ENCODE assay signal across 2 cellular contexts in the genomic region with DNA sequence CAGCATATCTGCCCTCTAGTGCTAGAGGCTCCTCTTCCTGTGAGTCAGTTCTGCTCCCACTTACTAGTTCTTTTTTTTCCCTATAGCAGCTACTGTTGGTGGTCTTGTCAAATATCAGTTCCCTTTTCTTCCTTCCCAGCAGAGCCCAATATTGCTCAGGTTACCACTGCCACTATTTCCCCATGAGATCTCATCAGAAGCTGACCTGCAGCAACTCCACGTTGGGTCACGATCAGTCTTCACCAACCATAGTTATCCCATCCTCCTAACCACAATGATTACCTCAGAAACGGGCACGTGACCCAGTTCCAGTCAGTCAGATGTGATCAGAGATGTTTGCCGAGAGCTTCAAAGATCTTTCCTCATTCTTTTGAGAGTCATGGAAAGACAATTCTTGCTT.
A peak's percentile ranks its signal among the peaks of the same experiment; 100 is the strongest.
TF ChIP-seq lines count a peak whose summit lies in the region.

No MANE protein-coding gene starts in this region.

TF ChIP-seq in GM12878, 131 proteins besides CTCF, POLR2A, EP300 and RAD21:
- peak; percentile 49; the same call in 1 of the 2 replicates for TF ChIP-seq SPI1 (IDR thresholded peaks at IDR 0.05; ENCODE audit: borderline replicate concordance, insufficient read depth, low read depth, low read length)
- no peak for TF ChIP-seq REST (IDR thresholded peaks at IDR 0.05; ENCODE audit: low read depth, low read length)
- peak; percentile 31 for TF ChIP-seq USF1 (IDR thresholded peaks at IDR 0.05; ENCODE audit: borderline replicate concordance, extremely low read length, insufficient read depth, low read depth, low read length)
- TF ChIP-seq BCL3 (IDR thresholded peaks at IDR 0.05; ENCODE audit: borderline replicate concordance, insufficient read depth, low read depth, low read length, poor library complexity, severe bottlenecking): no peak
- TF ChIP-seq SUPT20H (IDR thresholded peaks at IDR 0.05; ENCODE audit: borderline replicate concordance, control insufficient read depth, low read depth, low read length): no peak
- 0 out of 2 replicates have a peak, but pooled peaks have one; percentile 29 for TF ChIP-seq RAD51 (IDR thresholded peaks at IDR 0.05)
- no peak for TF ChIP-seq SMAD1 (IDR thresholded peaks at IDR 0.05; ENCODE audit: low read depth, partially characterized antibody)
- TF ChIP-seq SMC3 (IDR thresholded peaks at IDR 0.05; ENCODE audit: borderline replicate concordance, low read length): no peak
- TF ChIP-seq BHLHE40 (IDR thresholded peaks at IDR 0.05; ENCODE audit: borderline replicate concordance in 1 of 2, low read depth in 2 of 2, low read length in 1 of 2): peak in 1 of 2 experiments; percentile 52; a peak in 2 of 4 replicates
- peak; percentile 26; the same call in 1 of the 2 replicates for TF ChIP-seq RUNX3 (IDR thresholded peaks at IDR 0.05; ENCODE audit: low read length)
- TF ChIP-seq, protein P1, sequence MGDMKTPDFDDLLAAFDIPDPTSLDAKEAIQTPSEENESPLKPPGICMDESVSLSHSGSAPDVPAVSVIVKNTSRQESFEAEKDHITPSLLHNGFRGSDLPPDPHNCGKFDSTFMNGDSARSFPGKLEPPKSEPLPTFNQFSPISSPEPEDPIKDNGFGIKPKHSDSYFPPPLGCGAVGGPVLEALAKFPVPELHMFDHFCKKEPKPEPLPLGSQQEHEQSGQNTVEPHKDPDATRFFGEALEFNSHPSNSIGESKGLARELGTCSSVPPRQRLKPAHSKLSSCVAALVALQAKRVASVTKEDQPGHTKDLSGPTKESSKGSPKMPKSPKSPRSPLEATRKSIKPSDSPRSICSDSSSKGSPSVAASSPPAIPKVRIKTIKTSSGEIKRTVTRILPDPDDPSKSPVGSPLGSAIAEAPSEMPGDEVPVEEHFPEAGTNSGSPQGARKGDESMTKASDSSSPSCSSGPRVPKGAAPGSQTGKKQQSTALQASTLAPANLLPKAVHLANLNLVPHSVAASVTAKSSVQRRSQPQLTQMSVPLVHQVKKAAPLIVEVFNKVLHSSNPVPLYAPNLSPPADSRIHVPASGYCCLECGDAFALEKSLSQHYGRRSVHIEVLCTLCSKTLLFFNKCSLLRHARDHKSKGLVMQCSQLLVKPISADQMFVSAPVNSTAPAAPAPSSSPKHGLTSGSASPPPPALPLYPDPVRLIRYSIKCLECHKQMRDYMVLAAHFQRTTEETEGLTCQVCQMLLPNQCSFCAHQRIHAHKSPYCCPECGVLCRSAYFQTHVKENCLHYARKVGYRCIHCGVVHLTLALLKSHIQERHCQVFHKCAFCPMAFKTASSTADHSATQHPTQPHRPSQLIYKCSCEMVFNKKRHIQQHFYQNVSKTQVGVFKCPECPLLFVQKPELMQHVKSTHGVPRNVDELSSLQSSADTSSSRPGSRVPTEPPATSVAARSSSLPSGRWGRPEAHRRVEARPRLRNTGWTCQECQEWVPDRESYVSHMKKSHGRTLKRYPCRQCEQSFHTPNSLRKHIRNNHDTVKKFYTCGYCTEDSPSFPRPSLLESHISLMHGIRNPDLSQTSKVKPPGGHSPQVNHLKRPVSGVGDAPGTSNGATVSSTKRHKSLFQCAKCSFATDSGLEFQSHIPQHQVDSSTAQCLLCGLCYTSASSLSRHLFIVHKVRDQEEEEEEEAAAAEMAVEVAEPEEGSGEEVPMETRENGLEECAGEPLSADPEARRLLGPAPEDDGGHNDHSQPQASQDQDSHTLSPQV (IDR thresholded peaks at IDR 0.05): no peak

TF ChIP-seq in HepG2, 621 proteins besides CTCF, POLR2A, EP300 and RAD21:
- TF ChIP-seq ZNF878 (CRISPR knock-in tag; IDR thresholded peaks at IDR 0.05) (no peak), ZNF33B (CRISPR knock-in tag; IDR thresholded peaks at IDR 0.05) (no peak), ZBTB26 (CRISPR knock-in tag; IDR thresholded peaks at IDR 0.05; ENCODE audit: borderline replicate concordance) (no peak), ZNF337 (CRISPR knock-in tag; IDR thresholded peaks at IDR 0.05; ENCODE audit: borderline replicate concordance, low read depth) (no peak), ZNF883 (CRISPR knock-in tag; IDR thresholded peaks at IDR 0.05; ENCODE audit: not compliant biosample characterization) (no peak), DPF2 (CRISPR knock-in tag; IDR thresholded peaks at IDR 0.05; ENCODE audit: borderline replicate concordance, low read depth) (no peak), CBX1 (IDR thresholded peaks at IDR 0.05; ENCODE audit: low read depth) (no peak), TSC22D2 (CRISPR knock-in tag; IDR thresholded peaks at IDR 0.05; ENCODE audit: borderline replicate concordance) (no peak), POLR2AphosphoS5 (IDR thresholded peaks at IDR 0.05; ENCODE audit: low read depth, low read length) (no peak), GTF3A (CRISPR knock-in tag; conservative IDR thresholded peaks at IDR 0.05) (no peak), SAP130 (CRISPR knock-in tag; IDR thresholded peaks at IDR 0.05; ENCODE audit: low read depth) (no peak), ZNF451 (CRISPR knock-in tag; IDR thresholded peaks at IDR 0.05) (no peak), ZNF639 (CRISPR knock-in tag; conservative IDR thresholded peaks at IDR 0.05) (no peak), IRF1 (CRISPR knock-in tag; IDR thresholded peaks at IDR 0.05; ENCODE audit: low read depth) (no peak)
